8 cellular contexts compared by ENCODE assay signal in the genomic region with DNA sequence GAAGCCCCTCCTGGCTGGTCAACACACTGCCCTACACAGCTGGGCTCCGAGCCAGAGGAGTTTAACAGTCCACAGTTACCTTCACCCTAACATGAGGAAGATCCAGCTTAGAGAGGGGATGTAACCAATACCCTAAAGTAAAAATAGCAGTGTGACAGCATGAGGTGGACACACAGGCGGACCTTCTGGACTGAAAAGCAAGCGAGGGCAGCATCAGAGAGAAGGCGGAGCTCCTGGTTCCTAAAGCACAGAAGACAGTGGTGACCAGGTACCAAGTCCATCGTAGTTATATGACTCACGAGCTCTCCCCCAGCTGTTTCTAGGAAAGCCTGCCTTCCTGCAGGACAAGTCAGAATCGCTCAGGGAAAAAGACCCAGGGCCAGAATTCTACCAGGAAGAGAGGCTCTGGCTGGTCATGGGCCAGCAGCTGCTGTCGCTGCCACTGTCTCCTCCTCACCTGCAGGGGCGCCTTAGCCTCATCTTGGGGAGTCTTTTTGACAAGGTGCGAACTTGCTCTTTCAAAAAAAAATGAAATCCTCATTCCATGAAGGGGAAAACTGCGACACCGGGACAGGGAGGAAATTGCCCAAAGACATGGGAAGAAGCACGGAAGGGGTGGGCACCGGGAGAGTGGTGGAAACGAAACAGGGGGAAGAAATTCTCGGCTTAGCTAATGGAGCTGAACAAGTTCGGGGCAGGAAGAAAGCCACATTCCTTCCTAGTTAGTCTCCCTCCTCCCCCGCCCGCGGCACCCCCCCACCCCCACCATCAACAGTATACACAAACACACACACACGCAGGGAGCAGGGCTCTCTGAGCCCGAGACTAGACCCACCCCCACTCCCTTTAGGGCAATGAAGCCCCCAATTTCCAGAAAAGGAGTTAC. TPM values are rescaled to one million over a fixed set of nuclear protein-coding genes. Genes with fewer than 3 reads are reported as not detected.
DNase-seq lines count a peak whose midpoint lies in the region; ATAC-seq and TF ChIP-seq lines count a peak whose summit lies in the region.

No MANE protein-coding gene starts in this region.

- peak in 52 of 56 donors; percentile 16 to 61 (median 42) for TF ChIP-seq CTCF in dorsolateral prefrontal cortex (IDR thresholded peaks at IDR 0.05 in 54 of 56, conservative IDR thresholded peaks at IDR 0.05 in 2 of 56; ENCODE audit: low read depth in 1 of 56, partially characterized antibody in 56 of 56)

- H3K27me3 ChIP-seq in dorsolateral prefrontal cortex: no peaks in the 10 kb centered on the region

- peak overlapping the region in 55 of 59 donors; percentile 3 to 98 (median 89) for H3K27ac ChIP-seq in dorsolateral prefrontal cortex

- ATAC-seq in HG03565 (IDR thresholded peaks at IDR 0.05; ENCODE audit: unreplicated experiment): no peak

- DNase-seq in activated gamma-delta T cell treated with Interleukin-2 at 50 U/mL for 16 hours (peak; percentile 57), activated gamma-delta T cell (lab: John Stamatoyannopoulos, UW) (no peak), NCI-H1694 treated with DMSO at 0.1 percent for 48 hours (lab: John Stamatoyannopoulos, UW) (peak; percentile 13), dorsolateral prefrontal cortex (peak in 2 of 10 donors; percentile 52 to 67), lung microvascular endothelial cell (ENCODE audit: low read depth in 2 of 2) (peak; percentile 69 to 82)
- DNase-seq in activated CD4-positive, CD25-positive, alpha-beta regulatory T cell treated with anti-CD3 and anti-CD28 coated beads, Interleukin-2, amount 50 U/mL, for 16 hours (ENCODE audit: low read depth, low spot score): peak; percentile 39
- DNase-seq in stimulated activated naive CD4-positive, alpha-beta T cell treated with Interleukin-2 at 50 U/mL for 16 hours (lab: John Stamatoyannopoulos, UW): peak; percentile 43

- intact Hi-C loops in dorsolateral prefrontal cortex (cut with DNase I): loop anchor here (2.0 to 5.0 kb wide), 4 partner anchors 37 to 117 kb away; partner anchors contain the start of genes KXD1 (in 2 of the 2) and KLHL26 (in 1 of the 2)

- peak overlapping the region in 58 of 59 donors; percentile 62 to 100 (median 98) for H3K4me3 ChIP-seq in dorsolateral prefrontal cortex

RNA-seq across cellular contexts. Expression of gene ELL, which starts 1.7 kb away (rescaled TPM):
- total RNA-seq in dorsolateral prefrontal cortex (10 to 100 TPM in 119 of 120 experiments, 1 to 10 TPM in 1; 9.4 to 22.3 (median 15.4) TPM), lung microvascular endothelial cell (10.0 and 17.1 TPM in 2 replicates)

RNA-seq across cellular contexts. Expression of gene FKBP8, which starts 23.2 kb away (rescaled TPM):
- total RNA-seq in dorsolateral prefrontal cortex: 100 to 1,000 TPM; 391 to 680 (median 539) TPM
- total RNA-seq in lung microvascular endothelial cell: 137 and 167 TPM in 2 replicates

RNA-seq across cellular contexts. Expression of gene KXD1, which starts 37.5 kb away (rescaled TPM):
- total RNA-seq in dorsolateral prefrontal cortex (10 to 100 TPM; 46.5 to 90.8 (median 64.8) TPM), lung microvascular endothelial cell (39.5 and 53.4 TPM in 2 replicates)

RNA-seq across cellular contexts. Expression of gene UBA52, which starts 51.5 kb away (rescaled TPM):
- 100 to 1,000 TPM; 378 to 577 (median 453) TPM for total RNA-seq in dorsolateral prefrontal cortex
- total RNA-seq in lung microvascular endothelial cell: 955 and 1,121 TPM in 2 replicates
